In the genomic region with DNA sequence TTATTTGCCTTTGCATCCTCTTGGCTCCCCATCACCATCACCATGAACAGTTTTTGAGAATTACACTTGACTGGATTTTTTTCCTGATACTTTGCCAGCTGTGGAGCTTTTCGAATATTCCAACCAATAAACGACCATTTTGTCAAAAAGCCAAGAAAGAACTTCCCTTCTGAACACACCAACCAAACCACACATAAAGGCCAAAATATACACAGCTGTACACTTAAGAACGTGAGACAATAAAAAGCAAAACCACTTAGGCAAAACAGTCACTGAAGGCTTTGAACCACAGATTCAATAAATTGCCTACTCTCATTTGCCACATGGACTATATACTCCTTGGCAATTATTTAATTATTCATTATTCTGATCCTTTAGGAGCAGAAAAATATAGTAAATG, we compare ENCODE assay signal across 9 cellular contexts. TPM values are rescaled to one million over a fixed set of nuclear protein-coding genes. Genes with fewer than 3 reads are reported as not detected.
A peak's percentile ranks its signal among the peaks of the same experiment; 100 is the strongest.
DNase-seq lines count a peak whose midpoint lies in the region; ATAC-seq and TF ChIP-seq lines count a peak whose summit lies in the region.
"Had no signal": no experiment of that assay in that cellular context is flagged by ENCODE, and none has a peak within 500 bp of the region (broad histone marks: within the 10 kb centered on the region; RNA-seq: fewer than 3 reads in every experiment).

No MANE protein-coding gene starts in this region.

- peak overlapping the region in 6 of 7 donors; percentile 26 to 92 (median 83) for H3K27ac Mint-ChIP-seq in CD4-positive, alpha-beta memory T cell

- peaks cover 7% of the 10 kb centered on the region for H3F3A ChIP-seq in PC-3 (ENCODE audit: low read length, unreplicated experiment)

- no peak for TF ChIP-seq EP300 in transverse colon (IDR thresholded peaks at IDR 0.05; ENCODE audit: low read depth)

- H3K27me3 ChIP-seq in CD4-positive, alpha-beta memory T cell (ENCODE audit: insufficient read depth, low read length), result no peaks in the 10 kb centered on the region
- H3K27me3 ChIP-seq in HL-60 (ENCODE audit: insufficient read depth, poor library complexity, severe bottlenecking), result no peaks in the 10 kb centered on the region
- H3K27me3 ChIP-seq in PC-3 (ENCODE audit: low read length), result no peaks in the 10 kb centered on the region
- H3K27me3 ChIP-seq in transverse colon, result no peaks in the 10 kb centered on the region

- no peaks in the 10 kb centered on the region for H3K9me3 Mint-ChIP-seq in CD4-positive, alpha-beta memory T cell

- no peak overlapping the region for H2AFZ ChIP-seq in PC-3 (ENCODE audit: low read length)

- peak overlapping the region; percentile 80 for H3K4me2 ChIP-seq in PC-3 (ENCODE audit: low read length)

- in situ Hi-C loops in transverse colon (cut with MboI; ENCODE audit: low pct_ligation_motif_present in 1 of 4, low pct_unique_long_range_greater_than_20kb in 1 of 4, low sequenced_read_pairs in 3 of 4), result no loop called here

- no peaks in the 10 kb centered on the region for H4K20me1 ChIP-seq in PC-3 (ENCODE audit: low read length)

- no peaks in the 10 kb centered on the region for H3K27me3 Mint-ChIP-seq in CD4-positive, alpha-beta memory T cell

- CTCF ChIA-PET in CD4-positive, alpha-beta memory T cell (lab: Charles Lee; ENCODE audit: partially characterized antibody), result interaction anchor here (1.0 to 4.0 kb wide), 5 partner anchors 13 to 60 kb away, joined by 3 to 47 read pairs (median 44); a partner anchor contains a TSS
- CTCF ChIA-PET in PC-3 (lab: Charles Lee), result interaction anchor here (0.7 kb wide), 1 partner anchor 101 kb away, joined by 3 read pairs; no protein-coding TSS in a partner anchor

- peaks cover 37% of the 10 kb centered on the region for H3K4me1 ChIP-seq in CD4-positive, alpha-beta memory T cell (ENCODE audit: insufficient read depth, low read length)
- peaks cover 40% of the 10 kb centered on the region for H3K4me1 ChIP-seq in PC-3 (ENCODE audit: insufficient read depth, low read length)
- peaks cover 4 to 35% (median 15%) of the 10 kb centered on the region in 4 donors for H3K4me1 ChIP-seq in transverse colon

- H3K4me1 Mint-ChIP-seq in CD4-positive, alpha-beta memory T cell, result peaks cover 17 to 57% (median 34%) of the 10 kb centered on the region in 4 donors

- no peak for DNase-seq in CD4-positive, alpha-beta memory T cell
- DNase-seq in HL-60 (ENCODE audit: low read depth in 1 of 2, low spot score in 1 of 2) (peak in 1 of 2 experiments; percentile 24), PC-3 (peak; percentile 36), fibroblast of mammary gland (ENCODE audit: low read depth) (peak; percentile 28), middle frontal gyrus (ENCODE audit: extremely low spot score, low spot score) (no peak), transverse colon (no peak)

- intact Hi-C loops in CD4-positive, alpha-beta memory T cell (cut with micrococcal nuclease), result no loop called here
- intact Hi-C loops in PC-3 (cut with micrococcal nuclease), result loop anchor here (1.0 kb wide), 1 partner anchor 25 kb away; a partner anchor contains a TSS
- intact Hi-C loops in transverse colon (cut with DNase I; ENCODE audit: low total_unique reads), result no loop called here

- no peaks in the 10 kb centered on the region for H3K9me2 ChIP-seq in PC-3 (replicated peaks; ENCODE audit: low read length)

- no peak overlapping the region for H3K4me3 ChIP-seq in CD4-positive, alpha-beta memory T cell (ENCODE audit: low read length in 2 of 2)
- H3K4me3 ChIP-seq in HL-60 (replicated peaks; ENCODE audit: insufficient read depth, low read length) (no peak overlapping the region), PC-3 (ENCODE audit: low read length) (peak overlapping the region; percentile 67; the same call in 1 of the 2 replicates), fibroblast of mammary gland (ENCODE audit: control insufficient read depth, low read depth, low read length) (no peak overlapping the region), transverse colon (no peak overlapping the region)

- no peak overlapping the region for H3K27ac ChIP-seq in CD4-positive, alpha-beta memory T cell (ENCODE audit: low read depth, low read length)
- H3K27ac ChIP-seq in HL-60 (replicated peaks) (peak overlapping the region; percentile 95), PC-3 (ENCODE audit: low read length) (no peak overlapping the region), transverse colon (peak overlapping the region in 1 of 4 donors; percentile 78)

- no peak overlapping the region for H3K9ac ChIP-seq in PC-3 (ENCODE audit: low read length)

- 17 to 20% methylated on average over 3 of the region's 3 CpGs for WGBS in transverse colon (ENCODE audit: low coverage in 1 of 2), 2 donors

- TF ChIP-seq POLR2A in transverse colon (IDR thresholded peaks at IDR 0.05), result no peak

- no TSS peak for BruUV-seq in PC-3 (replicated peaks; lab: Mats Ljungman, UMichigan)

- ATAC-seq in PC-3 (no peak), HG02678 (IDR thresholded peaks at IDR 0.05; ENCODE audit: unreplicated experiment) (no peak), HG03442 (IDR thresholded peaks at IDR 0.05; ENCODE audit: unreplicated experiment) (no peak)

- POLR2A ChIA-PET in CD4-positive, alpha-beta memory T cell (lab: Charles Lee; ENCODE audit: partially characterized antibody), result interaction anchor here (3.2 to 3.5 kb wide), 4 partner anchors 15 to 87 kb away, joined by 20 to 42 read pairs (median 36); a partner anchor contains a TSS
- POLR2A ChIA-PET in PC-3 (lab: Charles Lee; ENCODE audit: unreplicated experiment), result interaction anchor here (0.6 kb wide), 1 partner anchor 179 kb away, joined by 10 read pairs; no protein-coding TSS in a partner anchor

- H3K4me3 Mint-ChIP-seq in CD4-positive, alpha-beta memory T cell, result peak overlapping the region in 7 of 8 donors; percentile 44 to 95 (median 70)

- peaks cover 0 to 6% of the 10 kb centered on the region in 2 donors for H3K36me3 Mint-ChIP-seq in CD4-positive, alpha-beta memory T cell

- TF ChIP-seq CTCF in HL-60 (IDR thresholded peaks at IDR 0.05; ENCODE audit: insufficient read depth, low read length) (no peak), PC-3 (conservative IDR thresholded peaks at IDR 0.05; ENCODE audit: low read depth, low read length) (no peak), fibroblast of mammary gland (conservative IDR thresholded peaks at IDR 0.05; ENCODE audit: control insufficient read depth, insufficient read depth, low read depth, low read length) (no peak), transverse colon (IDR thresholded peaks at IDR 0.05) (no peak)

- H3K9me3 ChIP-seq in CD4-positive, alpha-beta memory T cell (ENCODE audit: control insufficient read depth in 1 of 2, low read length in 2 of 2), result no peaks in the 10 kb centered on the region
- H3K9me3 ChIP-seq in PC-3 (ENCODE audit: low read length) (no peaks in the 10 kb centered on the region), transverse colon (no peaks in the 10 kb centered on the region)

- H3K79me2 ChIP-seq in PC-3 (ENCODE audit: low read length), result peaks cover 4% of the 10 kb centered on the region; the same call in 1 of the 2 replicates

- no peaks in the 10 kb centered on the region for H3K36me3 ChIP-seq in CD4-positive, alpha-beta memory T cell (ENCODE audit: insufficient read depth, low read length)
- H3K36me3 ChIP-seq in PC-3 (ENCODE audit: low read depth, low read length) (no peaks in the 10 kb centered on the region), transverse colon (no peaks in the 10 kb centered on the region)

RNA-seq across cellular contexts. Expression of a gene that starts 1.1 kb away (rescaled TPM):
- 10 to 100 TPM; 13.2 to 13.3 TPM for total RNA-seq in CD4-positive, alpha-beta memory T cell
- polyA plus RNA-seq in CD4-positive, alpha-beta memory T cell, result 1 to 10 TPM; 6.0 to 7.9 TPM
- total RNA-seq in PC-3 (2014; rRNA removed) (5.8 and 6.2 TPM in 2 replicates), transverse colon (10 to 100 TPM; 17.1 to 41.2 (median 23.9) TPM)

RNA-seq across cellular contexts. Expression of a gene that starts 25.9 kb away (rescaled TPM):
- 10 to 100 TPM; 31.4 to 33.6 TPM for total RNA-seq in CD4-positive, alpha-beta memory T cell
- 10 to 100 TPM; 52.9 to 56.6 TPM for polyA plus RNA-seq in CD4-positive, alpha-beta memory T cell
- total RNA-seq in PC-3 (2014; rRNA removed), result 368 and 424 TPM in 2 replicates
- 10 to 100 TPM in 3 of 4 donors, 1 to 10 TPM in 1; 8.6 to 85.1 (median 42.5) TPM for total RNA-seq in transverse colon

RNA-seq across cellular contexts. Expression of a gene that starts 26.5 kb away (rescaled TPM):
- 1 to 10 TPM; 2.8 to 3.9 TPM for total RNA-seq in CD4-positive, alpha-beta memory T cell
- 1 to 10 TPM in 1 of 2 donors, under 1 TPM in 1; 0.30 to 1.3 TPM for polyA plus RNA-seq in CD4-positive, alpha-beta memory T cell
- total RNA-seq in PC-3 (2014; rRNA removed) (81.1 and 116 TPM in 2 replicates), transverse colon (1 to 10 TPM in 3 of 4 donors, not detected in 1; 1.8 to 5.2 (median 3.7) TPM)

RNA-seq across cellular contexts. Expression of a gene that starts 33.2 kb away (rescaled TPM):
- total RNA-seq in CD4-positive, alpha-beta memory T cell, result not detected
- polyA plus RNA-seq in CD4-positive, alpha-beta memory T cell, result not detected
- total RNA-seq in PC-3 (2014; rRNA removed), result not detected in 2 replicates
- total RNA-seq in transverse colon, result not detected
- total RNA-seq: dermis microvascular lymphatic vessel endothelial cell had no signal

RNA-seq across cellular contexts. Expression of a gene that starts 48.5 kb away (rescaled TPM):
- total RNA-seq in CD4-positive, alpha-beta memory T cell, result 1 to 10 TPM; 1.3 to 1.6 TPM
- polyA plus RNA-seq in CD4-positive, alpha-beta memory T cell, result under 1 TPM; 0.15 to 0.53 TPM
- 14.8 and 16.4 TPM in 2 replicates for total RNA-seq in PC-3 (2014; rRNA removed)
- 1 to 10 TPM; 1.2 to 6.0 (median 4.2) TPM for total RNA-seq in transverse colon

Comparison
In these comparisons a context has a peak if more than half of its experiments do, and no peak if none do; other contexts are left out.
1. DNase-seq: peak in PC-3 (single experiment) and fibroblast of mammary gland (single experiment); none in CD4-positive, alpha-beta memory T cell (0 of 5), middle frontal gyrus (single experiment) and transverse colon (single experiment).
2. RNA of a gene that starts 26.5 kb away (total RNA-seq): 81.1 to 116 TPM in PC-3; 2.8 to 3.9 TPM in CD4-positive, alpha-beta memory T cell and 1.8 to 5.2 TPM in transverse colon; every median in the first group is over 10 times any median in the second.